Comparison of ENCODE assay signal across 18 cellular contexts in genomic region chr12:20963762-20964161, GRCh38.
"Had no signal": no experiment of that assay in that cellular context is flagged by ENCODE, and none has a peak within 500 bp of the region (broad histone marks: within the 10 kb centered on the region; RNA-seq: fewer than 3 reads in every experiment).

No MANE protein-coding gene starts in this region.

- H3K4me3 ChIP-seq: esophagus muscularis mucosa, gastroesophageal sphincter, heart left ventricle, lower lobe of right lung, thyroid gland had no signal

- DNase-seq: activated B cell treated with CpG ODN at 0.5 μM for 24 hours; activated CD4-positive, alpha-beta memory T cell treated with anti-CD3 and anti-CD28 coated beads for 36 hours; activated CD4-positive, alpha-beta T cell treated with anti-CD3 and anti-CD28 coated beads for 4 hours; activated CD8-positive, alpha-beta memory T cell treated with anti-CD3 and anti-CD28 coated beads, Interleukin-2, amount 10 ng/mL, durations not matched to agents 7 days and 5 days; effector memory CD4-positive, alpha-beta T cell; heart left ventricle; kidney glomerular epithelial cell; lower lobe of right lung; retina; stimulated activated CD4-positive, alpha-beta T cell treated with anti-CD3 and anti-CD28 coated beads, Interleukin-12 subunit alpha, Interleukin-12 subunit beta, amount 100 ng/mL, for 4 hours; stimulated activated CD4-positive, alpha-beta T cell treated with anti-CD3 and anti-CD28 coated beads, Interleukin-2, amount 100 ng/mL, for 24 hours; stimulated activated naive CD4-positive, alpha-beta T cell treated with Interleukin-2 at 50 U/mL for 16 hours; thyroid gland had no signal

- FAIRE-seq: endothelial cell of umbilical vein had no signal

- ATAC-seq: activated CD8-positive, alpha-beta memory T cell treated with anti-CD3 and anti-CD28 coated beads, Interleukin-2, amount 10 ng/mL, durations not matched to agents 7 days and 5 days; gastroesophageal sphincter; heart left ventricle; lower lobe of right lung; natural killer cell treated with Interleukin-12 subunit alpha and Interleukin-12 subunit beta and Interleukin-15 and Interleukin-18, amount 100 ng/mL, for 72 hours had no signal

- H3K9me3 ChIP-seq: gastroesophageal sphincter, lower lobe of right lung, neutrophil, thyroid gland had no signal

- H3K4me1 ChIP-seq: heart left ventricle, lower lobe of right lung, thyroid gland had no signal

- H3K27ac ChIP-seq: esophagus muscularis mucosa, gastroesophageal sphincter, heart left ventricle, lower lobe of right lung, neutrophil, thyroid gland had no signal
